Comparison of ENCODE assay signal across 10 cellular contexts in genomic region chr18:8707946-8708345, GRCh38. TPM values are rescaled to one million over a fixed set of nuclear protein-coding genes. Genes with fewer than 3 reads are reported as not detected.
A peak's percentile ranks its signal among the peaks of the same experiment; 100 is the strongest.
DNase-seq lines count a peak whose midpoint lies in the region; ATAC-seq, FAIRE-seq and TF ChIP-seq lines count a peak whose summit lies in the region.
"Had no signal": no experiment of that assay in that cellular context is flagged by ENCODE, and none has a peak within 500 bp of the region (broad histone marks: within the 10 kb centered on the region; RNA-seq: fewer than 3 reads in every experiment).

No MANE protein-coding gene starts in this region.

- intact Hi-C loops in PC-3 (cut with micrococcal nuclease) (loop anchor here (1.0 to 5.0 kb wide), 4 partner anchors 22 to 429 kb away; partner anchors contain the start of gene ANKRD12), heart right ventricle (cut with DNase I) (no loop called here)

- H3K9me3 ChIP-seq in CD8-positive, alpha-beta memory T cell (ENCODE audit: low read length) = no peaks in the 10 kb centered on the region
- H3K9me3 ChIP-seq in PC-3 (ENCODE audit: low read length) = no peaks in the 10 kb centered on the region
- no peaks in the 10 kb centered on the region for H3K9me3 ChIP-seq in heart right ventricle
- H3K9me3 ChIP-seq: left lung had no signal

- TF ChIP-seq CTCF in PC-3 (conservative IDR thresholded peaks at IDR 0.05; ENCODE audit: low read depth, low read length) = no peak
- no peak for TF ChIP-seq CTCF in fibroblast of villous mesenchyme (IDR thresholded peaks at IDR 0.05; ENCODE audit: insufficient read depth, low read depth, low read length)
- TF ChIP-seq CTCF in heart right ventricle (IDR thresholded peaks at IDR 0.05) = no peak

- H3K4me2 ChIP-seq in PC-3 (ENCODE audit: low read length) = peak overlapping the region; percentile 84

- ATAC-seq in PC-3 (no peak), GM21390 (IDR thresholded peaks at IDR 0.05; ENCODE audit: unreplicated experiment) (no peak), heart right ventricle (no peak)

- peaks cover 16% of the 10 kb centered on the region; the same call in 1 of the 2 replicates for H4K20me1 ChIP-seq in PC-3 (ENCODE audit: low read length)

- peaks cover 14 to 27% (median 19%) of the 10 kb centered on the region in 3 donors for H3K4me1 Mint-ChIP-seq in CD8-positive, alpha-beta memory T cell

- H3K4me1 ChIP-seq in CD8-positive, alpha-beta memory T cell (ENCODE audit: insufficient read depth, low read length) = peaks cover 19% of the 10 kb centered on the region
- H3K4me1 ChIP-seq in PC-3 (ENCODE audit: insufficient read depth, low read length) = peaks cover 36% of the 10 kb centered on the region
- peaks cover 8 to 36% (median 21%) of the 10 kb centered on the region in 9 donors for H3K4me1 ChIP-seq in heart right ventricle

- peaks cover 0 to 3% (median 1%) of the 10 kb centered on the region in 5 donors for H3K9me3 Mint-ChIP-seq in CD8-positive, alpha-beta memory T cell

- H3K27ac Mint-ChIP-seq in CD8-positive, alpha-beta memory T cell = no peak overlapping the region

- H3K36me3 Mint-ChIP-seq in CD8-positive, alpha-beta memory T cell = peaks cover 0 to 5% (median 3%) of the 10 kb centered on the region in 3 donors

- 91 to 96% methylated on average over 1 of the region's 1 CpG for WGBS in heart right ventricle, 2 donors

- peak overlapping the region; percentile 78 for H3K9ac ChIP-seq in PC-3 (ENCODE audit: low read length)

- H3K79me2 ChIP-seq in PC-3 (ENCODE audit: low read length) = peaks cover 62% of the 10 kb centered on the region

- no peaks in the 10 kb centered on the region for H3F3A ChIP-seq in PC-3 (ENCODE audit: low read length, unreplicated experiment)

- no peak for DNase-seq in CD8-positive, alpha-beta memory T cell
- DNase-seq in PC-3 (no peak), fibroblast of villous mesenchyme (ENCODE audit: low read depth) (no peak), renal cortical epithelial cell (ENCODE audit: low read depth) (peak; percentile 51), GDM1 (lab: John Stamatoyannopoulos, UW) (no peak), heart right ventricle (no peak), GM12892 (ENCODE audit: insufficient read length) (no peak)

- FAIRE-seq in GM12892 (lab: Jason Lieb, UNC) = no peak
- FAIRE-seq: G401.6 had no signal

- CTCF ChIA-PET in CD8-positive, alpha-beta memory T cell (lab: Charles Lee) = interaction anchor here (0.9 to 1.4 kb wide), 2 partner anchors 79 to 90 kb away, joined by 3 read pairs; no protein-coding TSS in a partner anchor
- CTCF ChIA-PET in PC-3 (lab: Charles Lee) = interaction anchor here (0.6 to 2.1 kb wide), 5 partner anchors 11 to 274 kb away, joined by 3 to 13 read pairs (median 4); no protein-coding TSS in a partner anchor

- H3K27me3 ChIP-seq in CD8-positive, alpha-beta memory T cell (ENCODE audit: insufficient read depth, low read length, poor library complexity, severe bottlenecking) = peaks cover 24% of the 10 kb centered on the region
- H3K27me3 ChIP-seq in PC-3 (ENCODE audit: low read length) (no peaks in the 10 kb centered on the region), heart right ventricle (peaks cover 0 to 53% (median 0%) of the 10 kb centered on the region in 7 donors)

- peak overlapping the region; percentile 80 for H2AFZ ChIP-seq in PC-3 (ENCODE audit: low read length)

- H3K4me3 ChIP-seq in CD8-positive, alpha-beta memory T cell (ENCODE audit: low read length) = no peak overlapping the region
- H3K4me3 ChIP-seq in PC-3 (ENCODE audit: low read length) (peak overlapping the region; percentile 78), fibroblast of villous mesenchyme (ENCODE audit: low read depth, low read length) (peak overlapping the region; percentile 78), heart right ventricle (peak overlapping the region in 1 of 10 donors; percentile 72)

- H3K27me3 Mint-ChIP-seq in CD8-positive, alpha-beta memory T cell = peaks cover 20 to 50% of the 10 kb centered on the region in 2 donors

- TSS peak; percentile 40 for BruUV-seq in PC-3 (replicated peaks; lab: Mats Ljungman, UMichigan)

- H3K27ac ChIP-seq in CD8-positive, alpha-beta memory T cell (ENCODE audit: low read depth, low read length) = no peak overlapping the region
- H3K27ac ChIP-seq in PC-3 (ENCODE audit: low read length) (peak overlapping the region; percentile 26), heart right ventricle (no peak overlapping the region)
- H3K27ac ChIP-seq: left lung had no signal

- no peaks in the 10 kb centered on the region for H3K9me2 ChIP-seq in PC-3 (replicated peaks; ENCODE audit: low read length)

- peak overlapping the region in 5 of 7 donors; percentile 3 to 93 (median 93) for H3K4me3 Mint-ChIP-seq in CD8-positive, alpha-beta memory T cell

- no peaks in the 10 kb centered on the region for H3K36me3 ChIP-seq in CD8-positive, alpha-beta memory T cell (ENCODE audit: insufficient read depth, low read length)
- no peaks in the 10 kb centered on the region for H3K36me3 ChIP-seq in PC-3 (ENCODE audit: low read depth, low read length)
- H3K36me3 ChIP-seq in heart right ventricle = no peaks in the 10 kb centered on the region
- H3K36me3 ChIP-seq: left lung had no signal

- POLR2A ChIA-PET in CD8-positive, alpha-beta memory T cell (lab: Charles Lee) = interaction anchor here (0.5 kb wide), 1 partner anchor 409 kb away, joined by 3 read pairs; no protein-coding TSS in a partner anchor
- POLR2A ChIA-PET in PC-3 (lab: Charles Lee; ENCODE audit: unreplicated experiment) = interaction anchor here (0.6 to 1.1 kb wide), 2 partner anchors 22 to 100 kb away, joined by 4 to 8 read pairs; no protein-coding TSS in a partner anchor

- TF ChIP-seq POLR2A in GM12892 (IDR thresholded peaks at IDR 0.05; ENCODE audit: low read depth, low read length) = no peak

RNA-seq across cellular contexts. Expression of gene MTCL1, which starts 2.6 kb away (rescaled TPM):
- total RNA-seq in CD8-positive, alpha-beta memory T cell = 1 to 10 TPM; 1.0 to 1.1 TPM
- not detected for polyA plus RNA-seq in CD8-positive, alpha-beta memory T cell
- total RNA-seq in PC-3 (2014; rRNA removed) = 33.1 and 58.8 TPM in 2 replicates
- total RNA-seq in fibroblast of villous mesenchyme = 59.6 and 80.5 TPM in 2 replicates
- 35.6 and 107 TPM in 2 replicates for total RNA-seq in renal cortical epithelial cell
- 10 to 100 TPM in 4 of 10 donors, 1 to 10 TPM in 6; 3.3 to 17.2 (median 8.8) TPM for total RNA-seq in heart right ventricle
- polyA plus RNA-seq in heart right ventricle = 1 to 10 TPM; 1.9 to 9.6 TPM
- not detected for polyA plus RNA-seq in GM12892 (2012; ENCODE audit: missing spikeins)
